23 cellular contexts compared by ENCODE assay signal in the genomic region with DNA sequence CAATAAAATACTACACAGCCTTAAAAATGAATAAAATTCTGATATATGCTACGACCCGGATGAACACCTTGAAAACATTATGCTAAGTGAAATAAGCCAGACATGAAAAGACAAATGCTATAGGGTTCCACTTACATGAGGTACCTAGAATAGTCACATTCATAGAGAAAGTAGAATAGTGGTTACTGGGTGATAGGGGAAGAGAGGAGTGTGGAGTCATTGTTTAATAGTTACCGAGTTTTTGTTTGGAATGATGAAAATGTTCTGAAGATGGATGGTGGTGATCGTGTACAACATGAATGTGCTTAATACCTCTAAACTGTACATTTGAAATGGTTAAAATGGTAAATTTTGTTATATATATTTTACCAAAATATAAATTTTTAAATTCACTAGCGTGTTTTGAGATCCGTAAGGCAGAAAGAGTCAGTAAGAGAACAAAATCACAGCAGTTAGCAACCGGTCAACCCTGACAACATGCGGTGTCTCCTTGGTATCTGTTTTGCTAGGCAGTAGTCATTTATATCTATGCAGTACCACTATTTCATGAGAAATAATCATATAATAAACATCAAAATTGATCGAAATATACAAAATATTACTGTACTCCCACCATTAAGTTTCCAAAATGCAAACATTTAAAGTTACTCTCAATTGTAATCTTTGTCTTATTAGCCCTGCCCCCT.
"Had no signal": no experiment of that assay in that cellular context is flagged by ENCODE, and none has a peak within 500 bp of the region (broad histone marks: within the 10 kb centered on the region; RNA-seq: fewer than 3 reads in every experiment).

No MANE protein-coding gene starts in this region.

- H3K4me3 Mint-ChIP-seq: naive thymus-derived CD4-positive, alpha-beta T cell; natural killer cell treated with Interleukin-12 subunit alpha and Interleukin-12 subunit beta and Interleukin-15 and Interleukin-18, amount 100 ng/mL, for 72 hours; stimulated activated effector memory CD8-positive, alpha-beta T cell treated with anti-CD3 and anti-CD28 coated beads, Interleukin-12 subunit alpha, Interleukin-12 subunit beta, amount 100 ng/mL, for 72 hours; stimulated activated naive CD8-positive, alpha-beta T cell treated with anti-CD3 and anti-CD28 coated beads, Interleukin-15, Interleukin-2, amounts not matched to agents 100 ng/mL and 50 ng/mL, for 24 hours had no signal

- H2AFZ ChIP-seq: hepatocyte had no signal

- H3K4me2 ChIP-seq: hepatocyte had no signal

- H3K36me3 Mint-ChIP-seq: naive thymus-derived CD4-positive, alpha-beta T cell; natural killer cell treated with Interleukin-12 subunit alpha and Interleukin-12 subunit beta and Interleukin-15 and Interleukin-18, amount 100 ng/mL, for 72 hours; stimulated activated effector memory CD8-positive, alpha-beta T cell treated with anti-CD3 and anti-CD28 coated beads, Interleukin-12 subunit alpha, Interleukin-12 subunit beta, amount 100 ng/mL, for 72 hours had no signal

- H3K4me1 Mint-ChIP-seq: naive thymus-derived CD4-positive, alpha-beta T cell; stimulated activated effector memory CD8-positive, alpha-beta T cell treated with anti-CD3 and anti-CD28 coated beads, Interleukin-12 subunit alpha, Interleukin-12 subunit beta, amount 100 ng/mL, for 72 hours had no signal

- H3K27me3 ChIP-seq: hepatocyte, ovary, right atrium auricular region, right lobe of liver, suprapubic skin, tibial artery, upper lobe of right lung had no signal

- ATAC-seq: mucosa of descending colon; naive thymus-derived CD4-positive, alpha-beta T cell; natural killer cell treated with Interleukin-12 subunit alpha and Interleukin-12 subunit beta and Interleukin-15 and Interleukin-18, amount 100 ng/mL, for 72 hours; right lobe of liver; stimulated activated effector memory CD8-positive, alpha-beta T cell treated with anti-CD3 and anti-CD28 coated beads, Interleukin-12 subunit alpha, Interleukin-12 subunit beta, amount 100 ng/mL, for 72 hours; upper lobe of right lung had no signal

- H3K27ac Mint-ChIP-seq: naive thymus-derived CD4-positive, alpha-beta T cell; natural killer cell treated with Interleukin-12 subunit alpha and Interleukin-12 subunit beta and Interleukin-15 and Interleukin-18, amount 100 ng/mL, for 72 hours; progenitor cell of endocrine pancreas; stimulated activated effector memory CD8-positive, alpha-beta T cell treated with anti-CD3 and anti-CD28 coated beads, Interleukin-12 subunit alpha, Interleukin-12 subunit beta, amount 100 ng/mL, for 72 hours; stimulated activated naive CD8-positive, alpha-beta T cell treated with anti-CD3 and anti-CD28 coated beads, Interleukin-15, Interleukin-2, amounts not matched to agents 100 ng/mL and 50 ng/mL, for 24 hours had no signal

- H3K36me3 ChIP-seq: left ventricle myocardium inferior, ovary, right atrium auricular region, right lobe of liver, suprapubic skin, thoracic aorta, tibial artery, upper lobe of right lung had no signal

- H3K27ac ChIP-seq: hepatocyte, left ventricle myocardium inferior, ovary, right atrium auricular region, right lobe of liver, suprapubic skin, thoracic aorta, tibial artery, upper lobe of right lung had no signal

- DNase-seq: islet precursor cell; left ventricle myocardium inferior; midbrain; mucosa of descending colon; naive thymus-derived CD4-positive, alpha-beta T cell; ovary; right lobe of liver; stimulated activated CD4-positive, alpha-beta T cell treated with anti-CD3 and anti-CD28 coated beads, Interleukin-12 subunit alpha, Interleukin-12 subunit beta, amount 100 ng/mL, for 4 hours; stimulated activated CD4-positive, alpha-beta T cell treated with anti-CD3 and anti-CD28 coated beads, Interleukin-15, amount 100 ng/mL, for 24 hours; stimulated activated CD4-positive, alpha-beta T cell treated with anti-CD3 and anti-CD28 coated beads, Interleukin-2, amount 100 ng/mL, for 24 hours; stimulated activated CD4-positive, alpha-beta T cell treated with anti-CD3 and anti-CD28 coated beads, Interleukin-4, amount 100 ng/mL, for 1 hour; stimulated activated naive CD4-positive, alpha-beta T cell; tibial artery; upper lobe of right lung had no signal

- H3K27me3 Mint-ChIP-seq: natural killer cell treated with Interleukin-12 subunit alpha and Interleukin-12 subunit beta and Interleukin-15 and Interleukin-18, amount 100 ng/mL, for 72 hours; progenitor cell of endocrine pancreas; stimulated activated naive CD8-positive, alpha-beta T cell treated with anti-CD3 and anti-CD28 coated beads, Interleukin-15, Interleukin-2, amounts not matched to agents 100 ng/mL and 50 ng/mL, for 24 hours had no signal

- H3K4me1 ChIP-seq: left ventricle myocardium inferior, right atrium auricular region, suprapubic skin, tibial artery, upper lobe of right lung had no signal

- H3K4me3 ChIP-seq: hepatocyte, left ventricle myocardium inferior, lung, mucosa of descending colon, ovary, right atrium auricular region, right lobe of liver, suprapubic skin, thoracic aorta, tibial artery, upper lobe of right lung had no signal

- H3K9me3 Mint-ChIP-seq: naive thymus-derived CD4-positive, alpha-beta T cell; natural killer cell treated with Interleukin-12 subunit alpha and Interleukin-12 subunit beta and Interleukin-15 and Interleukin-18, amount 100 ng/mL, for 72 hours; stimulated activated naive CD8-positive, alpha-beta T cell treated with anti-CD3 and anti-CD28 coated beads, Interleukin-15, Interleukin-2, amounts not matched to agents 100 ng/mL and 50 ng/mL, for 24 hours had no signal
